In genomic region chr7:1881946-1882345, GRCh38 we compare ENCODE assay signal across 17 cellular contexts.
"Had no signal": no experiment of that assay in that cellular context is flagged by ENCODE, and none has a peak within 500 bp of the region (broad histone marks: within the 10 kb centered on the region; RNA-seq: fewer than 3 reads in every experiment).

No MANE protein-coding gene starts in this region.

- DNase-seq: activated CD4-positive, alpha-beta T cell treated with anti-CD3 and anti-CD28 coated beads, Interleukin-2, amount 50 U/mL, for 48 hours; activated naive CD4-positive, alpha-beta T cell treated with anti-CD3 and anti-CD28 coated beads, Interleukin-2, amount 10 ng/mL, durations not matched to agents 7 days and 5 days; dorsolateral prefrontal cortex; foreskin fibroblast; mucosa of descending colon; natural killer cell; occipital lobe; spleen; stimulated activated CD4-positive, alpha-beta T cell treated with anti-CD3 and anti-CD28 coated beads, Interleukin-1b, Interleukin-23, amount 100 ng/mL, for 48 hours; stimulated activated naive B cell treated with anti-CD40 and anti-IgM and Interleukin-4, amounts not matched to agents 10 μg/mL and 1 μg/mL and 100 μg/mL, for 72 hours; T-helper 17 cell had no signal

- ATAC-seq: activated CD4-positive, CD25-positive, alpha-beta regulatory T cell treated with anti-CD3 and anti-CD28 coated beads, Interleukin-2, amount 50 U/mL, for 24 hours; mucosa of descending colon; natural killer cell; right lobe of liver; stimulated activated naive B cell treated with anti-CD40 and anti-IgM and Interleukin-4, amounts not matched to agents 10 μg/mL and 1 μg/mL and 100 μg/mL, for 72 hours; T-helper 17 cell had no signal

- H3K27me3 ChIP-seq: dorsolateral prefrontal cortex, esophagus muscularis mucosa, right lobe of liver, spleen, tibial nerve, vagina had no signal

- H3K36me3 Mint-ChIP-seq: natural killer cell had no signal

- H3K9me3 ChIP-seq: mucosa of descending colon, right lobe of liver had no signal

- H3K27ac ChIP-seq: dorsolateral prefrontal cortex, esophagus muscularis mucosa, right lobe of liver, spleen, tibial nerve, vagina had no signal

- H3K4me3 Mint-ChIP-seq: activated naive CD4-positive, alpha-beta T cell treated with anti-CD3 and anti-CD28 coated beads, Interleukin-2, amount 10 ng/mL, durations not matched to agents 7 days and 5 days; natural killer cell; stimulated activated naive B cell treated with anti-CD40 and anti-IgM and Interleukin-4, amounts not matched to agents 10 μg/mL and 1 μg/mL and 100 μg/mL, for 72 hours; T-helper 17 cell had no signal

- H3K36me3 ChIP-seq: right lobe of liver, vagina had no signal

- H3K27ac Mint-ChIP-seq: progenitor cell of endocrine pancreas had no signal

- H3K27me3 Mint-ChIP-seq: activated naive CD4-positive, alpha-beta T cell treated with anti-CD3 and anti-CD28 coated beads, Interleukin-2, amount 10 ng/mL, durations not matched to agents 7 days and 5 days; progenitor cell of endocrine pancreas; stimulated activated naive B cell treated with anti-CD40 and anti-IgM and Interleukin-4, amounts not matched to agents 10 μg/mL and 1 μg/mL and 100 μg/mL, for 72 hours; T-helper 17 cell had no signal

- H3K4me3 ChIP-seq: dorsolateral prefrontal cortex, esophagus muscularis mucosa, mucosa of descending colon, right lobe of liver, spleen, tibial nerve, vagina had no signal

- H3K4me1 ChIP-seq: right lobe of liver, tibial nerve, vagina had no signal
